15 cellular contexts compared by ENCODE assay signal in the genomic region with DNA sequence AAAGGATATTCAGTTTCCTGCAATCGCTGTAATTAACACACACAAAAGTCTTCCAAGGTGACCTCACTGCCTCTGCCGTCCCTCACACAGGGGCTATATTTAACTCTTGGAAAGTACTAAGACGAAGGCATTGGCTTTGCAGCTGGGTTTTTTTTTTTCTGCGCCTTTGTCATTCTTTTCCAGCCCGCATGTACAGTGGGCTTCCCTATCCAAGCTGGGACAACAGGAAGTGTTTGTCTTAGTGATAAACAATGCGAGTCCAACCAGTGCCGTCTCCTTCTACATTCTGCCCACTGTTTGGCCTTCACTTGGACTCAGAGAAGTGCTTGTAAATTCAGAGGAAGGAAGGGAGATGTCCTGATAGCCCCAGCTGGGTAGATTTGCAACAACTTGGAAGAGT. TPM values are rescaled to one million over a fixed set of nuclear protein-coding genes. Genes with fewer than 3 reads are reported as not detected.
DNase-seq lines count a peak whose midpoint lies in the region; ATAC-seq and TF ChIP-seq lines count a peak whose summit lies in the region.
"Had no signal": no experiment of that assay in that cellular context is flagged by ENCODE, and none has a peak within 500 bp of the region (broad histone marks: within the 10 kb centered on the region; RNA-seq: fewer than 3 reads in every experiment).

No MANE protein-coding gene starts in this region.

- H3K4me3 ChIP-seq in neural progenitor cell (no peak overlapping the region), uterus (no peak overlapping the region), GM23338 (no peak overlapping the region)

- no peaks in the 10 kb centered on the region for H3K27me3 ChIP-seq in neural progenitor cell
- H3K27me3 ChIP-seq in uterus: no peaks in the 10 kb centered on the region
- no peaks in the 10 kb centered on the region for H3K27me3 ChIP-seq in GM23338 (ENCODE audit: insufficient read depth)

- H3K79me2 ChIP-seq in neural progenitor cell (ENCODE audit: low read depth) (no peaks in the 10 kb centered on the region), GM23338 (replicated peaks; ENCODE audit: insufficient read depth) (no peaks in the 10 kb centered on the region)

- no peaks in the 10 kb centered on the region for H3F3A ChIP-seq in neural progenitor cell (ENCODE audit: low read depth)
- H3F3A ChIP-seq in GM23338 (replicated peaks; ENCODE audit: low read depth): no peaks in the 10 kb centered on the region

- intact Hi-C loops in left cardiac atrium (cut with DNase I): no loop called here
- intact Hi-C loops in uterus (cut with DNase I; ENCODE audit: low total_unique reads): no loop called here
- intact Hi-C loops in posterior vena cava (cut with DNase I): no loop called here

- TF ChIP-seq CTCF in neural progenitor cell (IDR thresholded peaks at IDR 0.05) (no peak), uterus (IDR thresholded peaks at IDR 0.05) (no peak), GM23338 (conservative IDR thresholded peaks at IDR 0.05; ENCODE audit: low read depth in 2 of 2) (no peak)

- H3K9me3 ChIP-seq in neural progenitor cell (ENCODE audit: low read depth) (no peaks in the 10 kb centered on the region), uterus (no peaks in the 10 kb centered on the region)

- no peaks in the 10 kb centered on the region for H3K9me2 ChIP-seq in GM23338 (ENCODE audit: insufficient read depth)

- peak overlapping the region; percentile 79 for H2AFZ ChIP-seq in neural progenitor cell (replicated peaks)
- H2AFZ ChIP-seq in GM23338: no peak overlapping the region

- DNase-seq in caudate nucleus (lab: John Stamatoyannopoulos, UW) (no peak), left cardiac atrium (no peak), neural progenitor cell (ENCODE audit: low spot score) (no peak), uterus (no peak), GM23338 (ENCODE audit: low spot score) (no peak), Kasumi-1 (lab: John Stamatoyannopoulos, UW) (no peak), posterior vena cava (ENCODE audit: low spot score) (no peak)
- DNase-seq: Calu3; naive thymus-derived CD8-positive, alpha-beta T cell; NCI-H1694 treated with DMSO at 0.1 percent for 48 hours; retina; stimulated activated CD4-positive, alpha-beta T cell treated with anti-CD3 and anti-CD28 coated beads, Interleukin-2, amount 100 ng/mL, for 24 hours had no signal

- H3K4me1 Mint-ChIP-seq in neural progenitor cell (no peaks in the 10 kb centered on the region), GM23338 (peaks cover 10% of the 10 kb centered on the region)

- H3K9me3 Mint-ChIP-seq in neural progenitor cell: no peaks in the 10 kb centered on the region
- no peaks in the 10 kb centered on the region for H3K9me3 Mint-ChIP-seq in GM23338
- H3K9me3 Mint-ChIP-seq: activated T-helper 2 cell treated with anti-CD3 and anti-CD28 coated beads, Interferon-gamma antibody, Interleukin-2, Interleukin-4, amounts not matched to agents 10 μg/mL and 5 μg/mL and 100 μg/mL, durations not matched to agents 14 hours and 24 hours and 36 hours; naive thymus-derived CD8-positive, alpha-beta T cell; T-helper 1 cell treated with Interleukin-12 subunit alpha and Interleukin-12 subunit beta and Interleukin-4 antibody, amounts not matched to agents 30 μg/mL and 1 μg/mL, for 36 hours had no signal

- H3K9ac ChIP-seq in neural progenitor cell: no peak overlapping the region

- H3K4me3 Mint-ChIP-seq in neural progenitor cell: no peak overlapping the region
- H3K4me3 Mint-ChIP-seq in GM23338: no peak overlapping the region; the same call in 2 of the 3 replicates
- H3K4me3 Mint-ChIP-seq: naive thymus-derived CD8-positive, alpha-beta T cell; T-helper 1 cell treated with Interleukin-12 subunit alpha and Interleukin-12 subunit beta and Interleukin-4 antibody, amounts not matched to agents 30 μg/mL and 1 μg/mL, for 36 hours had no signal

- H3K4me1 ChIP-seq in neural progenitor cell (no peaks in the 10 kb centered on the region), uterus (peaks cover 0 to 3% of the 10 kb centered on the region in 2 donors), GM23338 (ENCODE audit: insufficient read depth) (no peaks in the 10 kb centered on the region)

- H3K36me3 Mint-ChIP-seq in neural progenitor cell: no peaks in the 10 kb centered on the region
- no peaks in the 10 kb centered on the region for H3K36me3 Mint-ChIP-seq in GM23338 (ENCODE audit: low read depth)
- H3K36me3 Mint-ChIP-seq: naive thymus-derived CD8-positive, alpha-beta T cell had no signal

- H3K27me3 Mint-ChIP-seq in neural progenitor cell (ENCODE audit: insufficient read depth, low read depth) (peaks cover 3% of the 10 kb centered on the region), GM23338 (ENCODE audit: insufficient read depth, low read depth, poor library complexity) (no peaks in the 10 kb centered on the region)

- peak overlapping the region; percentile 48 for H3K27ac ChIP-seq in caudate nucleus (ENCODE audit: low read depth, low read length)
- H3K27ac ChIP-seq in neural progenitor cell: no peak overlapping the region
- H3K27ac ChIP-seq in uterus: peak overlapping the region; percentile 39 to 42
- no peak overlapping the region for H3K27ac ChIP-seq in GM23338 (ENCODE audit: low read depth)

- H3K4me2 ChIP-seq in neural progenitor cell (no peak overlapping the region), GM23338 (no peak overlapping the region)

- ATAC-seq in left cardiac atrium (peak; percentile 48 to 77), GM23338 (no peak)
- ATAC-seq: activated CD4-positive, CD25-positive, alpha-beta regulatory T cell treated with anti-CD3 and anti-CD28 coated beads, Interleukin-2, amount 50 U/mL, for 24 hours; naive thymus-derived CD8-positive, alpha-beta T cell had no signal

- no peaks in the 10 kb centered on the region for H4K20me1 ChIP-seq in neural progenitor cell (ENCODE audit: low read depth)
- no peaks in the 10 kb centered on the region; the same call in 1 of the 2 replicates for H4K20me1 ChIP-seq in GM23338 (replicated peaks; ENCODE audit: insufficient read depth)

- no peak for TF ChIP-seq POLR2A in uterus (IDR thresholded peaks at IDR 0.05)

- H3K27ac Mint-ChIP-seq in neural progenitor cell (no peak overlapping the region), GM23338 (no peak overlapping the region)
- H3K27ac Mint-ChIP-seq: activated T-helper 2 cell treated with anti-CD3 and anti-CD28 coated beads, Interferon-gamma antibody, Interleukin-2, Interleukin-4, amounts not matched to agents 10 μg/mL and 5 μg/mL and 100 μg/mL, durations not matched to agents 14 hours and 24 hours and 36 hours; naive thymus-derived CD8-positive, alpha-beta T cell; T-helper 1 cell treated with Interleukin-12 subunit alpha and Interleukin-12 subunit beta and Interleukin-4 antibody, amounts not matched to agents 30 μg/mL and 1 μg/mL, for 36 hours had no signal

- no peaks in the 10 kb centered on the region for H3K36me3 ChIP-seq in neural progenitor cell
- no peaks in the 10 kb centered on the region for H3K36me3 ChIP-seq in uterus
- no peaks in the 10 kb centered on the region for H3K36me3 ChIP-seq in GM23338 (ENCODE audit: insufficient read depth)

TF ChIP-seq in GM23338, 12 proteins besides CTCF, POLR2A, EP300 and RAD21 (continues in another document):
- TF ChIP-seq EZH2 (IDR thresholded peaks at IDR 0.05; ENCODE audit: low read depth, unreplicated experiment) (no peak), STAT1 (IDR thresholded peaks at IDR 0.05; ENCODE audit: unreplicated experiment) (no peak), NANOG (IDR thresholded peaks at IDR 0.05; ENCODE audit: borderline replicate concordance) (no peak), EZH2phosphoT487 (IDR thresholded peaks at IDR 0.05; ENCODE audit: unreplicated experiment) (no peak)
- TF ChIP-seq, protein P1, sequence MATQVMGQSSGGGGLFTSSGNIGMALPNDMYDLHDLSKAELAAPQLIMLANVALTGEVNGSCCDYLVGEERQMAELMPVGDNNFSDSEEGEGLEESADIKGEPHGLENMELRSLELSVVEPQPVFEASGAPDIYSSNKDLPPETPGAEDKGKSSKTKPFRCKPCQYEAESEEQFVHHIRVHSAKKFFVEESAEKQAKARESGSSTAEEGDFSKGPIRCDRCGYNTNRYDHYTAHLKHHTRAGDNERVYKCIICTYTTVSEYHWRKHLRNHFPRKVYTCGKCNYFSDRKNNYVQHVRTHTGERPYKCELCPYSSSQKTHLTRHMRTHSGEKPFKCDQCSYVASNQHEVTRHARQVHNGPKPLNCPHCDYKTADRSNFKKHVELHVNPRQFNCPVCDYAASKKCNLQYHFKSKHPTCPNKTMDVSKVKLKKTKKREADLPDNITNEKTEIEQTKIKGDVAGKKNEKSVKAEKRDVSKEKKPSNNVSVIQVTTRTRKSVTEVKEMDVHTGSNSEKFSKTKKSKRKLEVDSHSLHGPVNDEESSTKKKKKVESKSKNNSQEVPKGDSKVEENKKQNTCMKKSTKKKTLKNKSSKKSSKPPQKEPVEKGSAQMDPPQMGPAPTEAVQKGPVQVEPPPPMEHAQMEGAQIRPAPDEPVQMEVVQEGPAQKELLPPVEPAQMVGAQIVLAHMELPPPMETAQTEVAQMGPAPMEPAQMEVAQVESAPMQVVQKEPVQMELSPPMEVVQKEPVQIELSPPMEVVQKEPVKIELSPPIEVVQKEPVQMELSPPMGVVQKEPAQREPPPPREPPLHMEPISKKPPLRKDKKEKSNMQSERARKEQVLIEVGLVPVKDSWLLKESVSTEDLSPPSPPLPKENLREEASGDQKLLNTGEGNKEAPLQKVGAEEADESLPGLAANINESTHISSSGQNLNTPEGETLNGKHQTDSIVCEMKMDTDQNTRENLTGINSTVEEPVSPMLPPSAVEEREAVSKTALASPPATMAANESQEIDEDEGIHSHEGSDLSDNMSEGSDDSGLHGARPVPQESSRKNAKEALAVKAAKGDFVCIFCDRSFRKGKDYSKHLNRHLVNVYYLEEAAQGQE (IDR thresholded peaks at IDR 0.05; ENCODE audit: unreplicated experiment): no peak

RNA-seq across cellular contexts. Expression of gene AFAP1L1, which starts 17.6 kb away (rescaled TPM):
- total RNA-seq in left cardiac atrium: 10 to 100 TPM; 32.8 to 38.6 TPM
- 0.34 and 0.36 TPM in 2 replicates for total RNA-seq in neural progenitor cell (ENCODE audit: low replicate concordance)
- total RNA-seq in uterus: 10 to 100 TPM in 3 of 4 donors, 1 to 10 TPM in 1; 5.3 to 26.9 (median 24.6) TPM
- total RNA-seq in GM23338 (2014; rRNA removed; shearing (Covaris generic)): 4.7 and 5.7 TPM in 2 replicates
- 2.8 and 3.2 TPM in 2 replicates for polyA plus RNA-seq in GM23338 (2016; fragmentation: Nextera tagmentation; extraction: Ambion mirVana)
- total RNA-seq in posterior vena cava: 10 to 100 TPM; 17.9 to 30.3 TPM
- total RNA-seq: activated T-helper 2 cell treated with anti-CD3 and anti-CD28 coated beads, Interferon-gamma antibody, Interleukin-2, Interleukin-4, amounts not matched to agents 10 μg/mL and 5 μg/mL and 100 μg/mL, durations not matched to agents 14 hours and 24 hours and 36 hours had no signal

RNA-seq across cellular contexts. Expression of gene GRPEL2, which starts 56.0 kb away (rescaled TPM):
- total RNA-seq in left cardiac atrium (10 to 100 TPM in 1 of 2 donors, 1 to 10 TPM in 1; 8.7 to 15.4 TPM), neural progenitor cell (ENCODE audit: low replicate concordance) (27.0 and 42.5 TPM in 2 replicates), uterus (10 to 100 TPM; 13.5 to 27.0 (median 22.6) TPM), posterior vena cava (10 to 100 TPM; 13.1 to 16.0 TPM)
- total RNA-seq in GM23338 (2014; rRNA removed; shearing (Covaris generic)): 58.8 and 62.2 TPM in 2 replicates
- polyA plus RNA-seq in GM23338 (2016; fragmentation: Nextera tagmentation; extraction: Ambion mirVana): 15.5 and 20.2 TPM in 2 replicates

Comparison
In these comparisons a context has a peak if more than half of its experiments do, and no peak if none do; other contexts are left out.
1. H3K27ac ChIP-seq: peak in caudate nucleus (single experiment) and uterus (2 of 2); none in neural progenitor cell (single experiment) and GM23338 (single experiment).